ENCODE assay signal across 9 cellular contexts in the genomic region with DNA sequence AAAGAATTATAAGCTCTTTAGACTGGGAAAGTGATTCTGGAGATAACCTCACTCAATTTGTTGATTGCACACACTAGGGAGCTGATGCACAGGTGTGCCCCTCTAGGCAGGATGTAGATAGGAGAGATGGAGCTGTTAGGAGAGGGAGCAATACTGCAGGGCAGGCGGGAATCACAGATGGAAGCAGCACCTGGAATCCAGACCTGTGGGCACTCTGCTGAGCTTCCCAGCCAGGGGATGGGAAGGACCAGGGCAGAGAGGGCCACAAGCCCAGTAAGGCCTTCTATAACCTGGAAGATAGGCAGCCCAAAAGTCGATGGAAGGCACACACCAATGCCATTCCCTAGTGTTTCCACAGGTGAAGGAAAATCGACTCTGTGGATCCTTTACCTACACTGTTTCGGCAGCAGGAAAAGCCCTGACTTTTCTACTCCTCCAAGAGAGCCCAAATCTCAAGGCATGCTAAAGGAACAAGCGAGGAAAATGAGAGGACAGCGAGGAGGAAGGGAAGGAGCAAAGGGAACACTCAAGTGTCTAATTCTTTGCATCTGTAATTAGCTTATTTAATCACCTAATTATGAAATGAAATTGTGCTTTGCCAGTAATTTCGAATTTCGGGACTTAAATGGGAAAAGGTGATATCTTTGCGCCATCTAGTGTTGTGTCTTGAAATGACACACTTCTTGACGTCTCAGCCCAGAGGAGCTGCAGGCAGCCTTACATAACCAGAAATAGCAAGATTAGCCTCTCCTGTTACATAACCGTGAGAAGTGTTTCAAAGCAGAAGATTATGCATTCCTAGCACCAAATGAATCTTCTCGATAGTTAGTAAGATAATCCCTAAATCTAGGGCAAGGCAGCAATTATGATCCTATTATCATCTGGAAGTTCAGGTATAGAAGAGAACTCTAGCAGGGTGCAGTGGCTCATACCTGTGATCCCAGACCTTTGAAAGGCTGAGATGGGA. TPM values are rescaled to one million over a fixed set of nuclear protein-coding genes. Genes with fewer than 3 reads are reported as not detected.
A peak's percentile ranks its signal among the peaks of the same experiment; 100 is the strongest.
DNase-seq lines count a peak whose midpoint lies in the region; ATAC-seq, FAIRE-seq and TF ChIP-seq lines count a peak whose summit lies in the region.
"Had no signal": no experiment of that assay in that cellular context is flagged by ENCODE, and none has a peak within 500 bp of the region (broad histone marks: within the 10 kb centered on the region; RNA-seq: fewer than 3 reads in every experiment).

No MANE protein-coding gene starts in this region.

- peak; percentile 96 for TF ChIP-seq CTCF in KMS-11 (conservative IDR thresholded peaks at IDR 0.05; ENCODE audit: low read depth, low read length)

- H3K4me3 Mint-ChIP-seq in memory B cell: no peak overlapping the region

- H3K27ac ChIP-seq in KMS-11: no peak overlapping the region
- H3K27ac ChIP-seq: BLaER1 had no signal

- no peaks in the 10 kb centered on the region for H3K27me3 ChIP-seq in KMS-11 (ENCODE audit: insufficient read depth, low read depth)
- H3K27me3 ChIP-seq: BLaER1 had no signal

- H4K20me1 ChIP-seq in KMS-11 (ENCODE audit: insufficient read depth): no peaks in the 10 kb centered on the region
- H4K20me1 ChIP-seq: BLaER1 had no signal

- H3K4me2 ChIP-seq in KMS-11: no peak overlapping the region
- H3K4me2 ChIP-seq: BLaER1 had no signal

- H3K36me3 Mint-ChIP-seq in memory B cell: no peaks in the 10 kb centered on the region

- H3K36me3 ChIP-seq in KMS-11 (ENCODE audit: insufficient read depth): no peaks in the 10 kb centered on the region
- H3K36me3 ChIP-seq: BLaER1 had no signal

- ATAC-seq in GM21381 (IDR thresholded peaks at IDR 0.05; ENCODE audit: unreplicated experiment) (peak; percentile 66), memory B cell (ENCODE audit: low read depth) (peak; percentile 53), HG03280 (IDR thresholded peaks at IDR 0.05; ENCODE audit: unreplicated experiment) (no peak)

- FAIRE-seq in endometrium (lab: Jason Lieb, UNC): peak; percentile 84

- no peaks in the 10 kb centered on the region for H3K79me2 ChIP-seq in KMS-11 (ENCODE audit: insufficient read depth, low read depth)

- H3K4me3 ChIP-seq in KMS-11 (IDR thresholded peaks at IDR 0.05; ENCODE audit: insufficient read depth, low read depth, low read length): no peak overlapping the region
- H3K4me3 ChIP-seq: BLaER1 had no signal

- H3K27ac Mint-ChIP-seq in memory B cell: no peak overlapping the region

- no peak overlapping the region for H3K9ac ChIP-seq in KMS-11
- H3K9ac ChIP-seq: BLaER1 had no signal

- no peak overlapping the region for H2AFZ ChIP-seq in KMS-11 (ENCODE audit: low read depth)

- peaks cover 2% of the 10 kb centered on the region for H3K9me3 Mint-ChIP-seq in memory B cell

- peaks cover 24% of the 10 kb centered on the region for H3K27me3 Mint-ChIP-seq in memory B cell

- peaks cover 3% of the 10 kb centered on the region for H3K4me1 ChIP-seq in KMS-11 (ENCODE audit: low read depth, poor library complexity, severe bottlenecking)
- H3K4me1 ChIP-seq: BLaER1 had no signal

- peaks cover 5% of the 10 kb centered on the region for H3K4me1 Mint-ChIP-seq in memory B cell

- in situ Hi-C loops in SK-MEL-5 (cut with HindIII; ENCODE audit: low pct_unique_long_range_greater_than_20kb, low sequenced_read_pairs): no loop called here

- DNase-seq in DMS79 treated with DMSO at 0.1 percent for 48 hours (lab: John Stamatoyannopoulos, UW): peak; percentile 53
- DNase-seq in DMS79 (lab: John Stamatoyannopoulos, UW): no peak
- peak; percentile 82 for DNase-seq in SK-MEL-5 (ENCODE audit: low read depth, low spot score)
- DNase-seq in memory B cell (ENCODE audit: low spot score in 2 of 2): peak; percentile 20 to 31

RNA-seq across cellular contexts. Expression of a gene that starts 31.0 kb away (rescaled TPM):
- total RNA-seq in SK-MEL-5 (2014; rRNA removed; shearing (Covaris generic)): 6.9 and 9.8 TPM in 2 replicates
- 6.4 and 8.6 TPM in 2 replicates for polyA plus RNA-seq in SK-MEL-5 (2015; cell fraction: cytosol; rRNA removed)
- polyA plus RNA-seq in SK-MEL-5 (2015; cell fraction: nucleus; rRNA removed): 1.8 and 2.8 TPM in 2 replicates
